In the genomic region with DNA sequence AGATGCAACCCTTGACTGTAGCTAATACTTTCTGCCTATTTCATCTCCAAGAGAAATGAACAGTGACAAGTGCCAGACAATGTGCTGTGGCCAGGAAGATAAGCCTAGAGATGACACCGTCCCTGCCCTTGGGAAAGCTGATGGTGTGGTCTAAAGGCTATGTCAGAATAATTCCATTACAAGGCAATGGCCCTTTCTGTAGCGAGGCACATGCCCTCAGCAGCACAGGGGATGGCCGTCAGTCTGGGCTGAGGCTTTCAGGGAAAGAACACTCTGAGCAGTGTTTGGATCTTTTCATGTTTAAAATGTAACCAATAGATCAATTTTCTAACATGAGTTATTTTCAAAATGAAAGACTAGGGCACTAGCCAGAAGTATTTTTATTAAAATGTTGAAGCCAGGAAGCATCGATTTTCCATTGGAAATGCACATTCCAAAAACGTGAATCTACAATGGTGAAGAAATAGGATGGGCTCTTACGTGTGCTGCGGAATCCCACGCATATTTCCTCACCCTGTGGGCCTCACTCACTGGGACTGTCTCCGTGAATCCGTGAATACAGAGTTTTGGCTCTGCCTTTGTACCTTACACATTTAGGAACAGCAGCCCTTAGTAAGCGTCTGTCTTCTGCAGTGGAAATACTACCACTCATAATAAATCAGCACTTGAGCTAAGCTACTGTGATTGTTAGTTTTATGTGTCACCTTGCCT, we compare ENCODE assay signal across 1 cellular context.
TF ChIP-seq lines count a peak whose summit lies in the region.

No MANE protein-coding gene starts in this region.

TF ChIP-seq in endothelial cell of umbilical vein, 7 proteins besides CTCF, POLR2A, EP300 and RAD21:
- no peak for TF ChIP-seq POLR2AphosphoS5 (IDR thresholded peaks at IDR 0.05; ENCODE audit: insufficient read depth, low read depth, low read length)
- TF ChIP-seq, protein P1, sequence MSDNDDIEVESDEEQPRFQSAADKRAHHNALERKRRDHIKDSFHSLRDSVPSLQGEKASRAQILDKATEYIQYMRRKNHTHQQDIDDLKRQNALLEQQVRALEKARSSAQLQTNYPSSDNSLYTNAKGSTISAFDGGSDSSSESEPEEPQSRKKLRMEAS (IDR thresholded peaks at IDR 0.05; ENCODE audit: insufficient read depth, insufficient read length), result no peak
- TF ChIP-seq FOS (IDR thresholded peaks at IDR 0.05; ENCODE audit: borderline replicate concordance, insufficient read depth, low read length), result no peak
- TF ChIP-seq EZH2 (IDR thresholded peaks at IDR 0.05; ENCODE audit: borderline replicate concordance, low read depth, low read length, severe bottlenecking), result no peak
- TF ChIP-seq MYC (IDR thresholded peaks at IDR 0.05; ENCODE audit: low read depth, low read length), result no peak
- no peak for TF ChIP-seq JUN (IDR thresholded peaks at IDR 0.05; ENCODE audit: borderline replicate concordance, insufficient read depth, insufficient read length, low read depth)
- TF ChIP-seq GATA2 (IDR thresholded peaks at IDR 0.05; ENCODE audit: insufficient read depth, insufficient read length, low read depth, low read length), result no peak
TF ChIP-seq in endothelial cell of umbilical vein: peak in this region for 0.
